ENCODE assay signal across 1 cellular context in genomic region chr1:58005212-58005611, GRCh38.
TF ChIP-seq lines count a peak whose summit lies in the region.

No MANE protein-coding gene starts in this region.

TF ChIP-seq in HepG2, 621 proteins besides CTCF, POLR2A, EP300 and RAD21:
- TF ChIP-seq, protein P1, sequence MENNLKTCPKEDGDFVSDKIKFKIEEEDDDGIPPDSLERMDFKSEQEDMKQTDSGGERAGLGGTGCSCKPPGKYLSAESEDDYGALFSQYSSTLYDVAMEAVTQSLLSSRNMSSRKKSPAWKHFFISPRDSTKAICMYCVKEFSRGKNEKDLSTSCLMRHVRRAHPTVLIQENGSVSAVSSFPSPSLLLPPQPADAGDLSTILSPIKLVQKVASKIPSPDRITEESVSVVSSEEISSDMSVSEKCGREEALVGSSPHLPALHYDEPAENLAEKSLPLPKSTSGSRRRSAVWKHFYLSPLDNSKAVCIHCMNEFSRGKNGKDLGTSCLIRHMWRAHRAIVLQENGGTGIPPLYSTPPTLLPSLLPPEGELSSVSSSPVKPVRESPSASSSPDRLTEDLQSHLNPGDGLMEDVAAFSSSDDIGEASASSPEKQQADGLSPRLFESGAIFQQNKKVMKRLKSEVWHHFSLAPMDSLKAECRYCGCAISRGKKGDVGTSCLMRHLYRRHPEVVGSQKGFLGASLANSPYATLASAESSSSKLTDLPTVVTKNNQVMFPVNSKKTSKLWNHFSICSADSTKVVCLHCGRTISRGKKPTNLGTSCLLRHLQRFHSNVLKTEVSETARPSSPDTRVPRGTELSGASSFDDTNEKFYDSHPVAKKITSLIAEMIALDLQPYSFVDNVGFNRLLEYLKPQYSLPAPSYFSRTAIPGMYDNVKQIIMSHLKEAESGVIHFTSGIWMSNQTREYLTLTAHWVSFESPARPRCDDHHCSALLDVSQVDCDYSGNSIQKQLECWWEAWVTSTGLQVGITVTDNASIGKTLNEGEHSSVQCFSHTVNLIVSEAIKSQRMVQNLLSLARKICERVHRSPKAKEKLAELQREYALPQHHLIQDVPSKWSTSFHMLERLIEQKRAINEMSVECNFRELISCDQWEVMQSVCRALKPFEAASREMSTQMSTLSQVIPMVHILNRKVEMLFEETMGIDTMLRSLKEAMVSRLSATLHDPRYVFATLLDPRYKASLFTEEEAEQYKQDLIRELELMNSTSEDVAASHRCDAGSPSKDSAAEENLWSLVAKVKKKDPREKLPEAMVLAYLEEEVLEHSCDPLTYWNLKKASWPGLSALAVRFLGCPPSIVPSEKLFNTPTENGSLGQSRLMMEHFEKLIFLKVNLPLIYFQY (CRISPR knock-in tag; IDR thresholded peaks at IDR 0.05; ENCODE audit: borderline replicate concordance) = no peak
- TF ChIP-seq ZNF878 (CRISPR knock-in tag; IDR thresholded peaks at IDR 0.05) (no peak), ZNF235 (CRISPR knock-in tag; IDR thresholded peaks at IDR 0.05; ENCODE audit: borderline replicate concordance) (no peak), ARHGAP35 (CRISPR knock-in tag; IDR thresholded peaks at IDR 0.05; ENCODE audit: borderline replicate concordance) (no peak), ZNF543 (CRISPR knock-in tag; IDR thresholded peaks at IDR 0.05) (no peak), KAT2B (IDR thresholded peaks at IDR 0.05; ENCODE audit: borderline replicate concordance, low read depth, low read length) (no peak), ETV5 (CRISPR knock-in tag; IDR thresholded peaks at IDR 0.05; ENCODE audit: borderline replicate concordance) (no peak), ZNF460 (CRISPR knock-in tag; IDR thresholded peaks at IDR 0.05; ENCODE audit: borderline replicate concordance) (no peak), U2AF1 (optimal IDR thresholded peaks at IDR 0.05; ENCODE audit: low read depth, low read length) (no peak)
- TF ChIP-seq, protein P2, sequence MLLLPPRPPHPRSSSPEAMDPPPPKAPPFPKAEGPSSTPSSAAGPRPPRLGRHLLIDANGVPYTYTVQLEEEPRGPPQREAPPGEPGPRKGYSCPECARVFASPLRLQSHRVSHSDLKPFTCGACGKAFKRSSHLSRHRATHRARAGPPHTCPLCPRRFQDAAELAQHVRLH (CRISPR knock-in tag; IDR thresholded peaks at IDR 0.05; ENCODE audit: borderline replicate concordance, low read depth) = no peak
